In the genomic region with DNA sequence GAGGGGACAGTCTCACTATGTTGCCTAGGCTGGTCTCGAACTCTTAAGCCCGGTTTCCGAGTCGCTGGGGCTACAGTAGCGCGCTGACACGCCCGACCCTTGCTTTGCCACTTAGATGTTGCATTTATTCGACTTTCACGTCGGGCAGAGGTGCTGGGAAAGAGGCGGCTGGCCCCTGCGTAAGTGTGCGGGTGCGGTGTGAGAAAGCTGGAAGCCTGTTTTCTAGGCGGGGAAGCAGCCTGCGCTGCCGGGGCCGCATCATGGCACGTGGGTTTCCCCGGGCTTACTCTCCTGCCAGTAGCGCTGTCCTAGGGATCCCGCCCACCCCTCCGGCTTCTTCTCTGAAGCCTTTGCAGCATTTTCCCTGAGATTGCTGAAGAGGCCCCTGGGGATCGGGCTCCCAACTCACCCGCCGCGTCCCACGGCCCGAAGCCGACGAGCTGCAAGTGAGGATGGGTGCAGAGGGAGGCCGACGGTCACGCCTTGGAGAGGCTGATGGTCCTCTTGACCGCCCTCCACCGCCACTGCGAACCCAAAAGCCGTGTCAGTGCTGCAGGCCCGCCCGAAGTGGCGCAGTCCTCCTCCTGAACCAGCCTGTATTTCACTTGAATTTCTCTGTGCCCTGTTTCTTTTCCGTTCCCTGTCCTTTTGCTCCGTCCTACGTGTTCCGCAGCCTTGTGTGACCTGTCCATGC, we compare ENCODE assay signal across 8 cellular contexts. TPM values are rescaled to one million over a fixed set of nuclear protein-coding genes. Genes with fewer than 3 reads are reported as not detected.
DNase-seq lines count a peak whose midpoint lies in the region; ATAC-seq and TF ChIP-seq lines count a peak whose summit lies in the region.

No MANE protein-coding gene starts in this region.

- peaks cover 17% of the 10 kb centered on the region for H3K27me3 Mint-ChIP-seq in T-helper 17 cell
- no peaks in the 10 kb centered on the region for H3K27me3 Mint-ChIP-seq in stimulated activated naive CD8-positive, alpha-beta T cell treated with anti-CD3 and anti-CD28 coated beads, Interleukin-15, amount 100 ng/mL, for 72 hours

- no peaks in the 10 kb centered on the region for H3K9me3 Mint-ChIP-seq in stimulated activated naive CD8-positive, alpha-beta T cell treated with anti-CD3 and anti-CD28 coated beads, Interleukin-15, amount 100 ng/mL, for 72 hours

- no peak for TF ChIP-seq CTCF in coronary artery (IDR thresholded peaks at IDR 0.05)

- H3K27ac ChIP-seq in coronary artery: peak overlapping the region; percentile 67 to 77

- H3K9me3 ChIP-seq in T-helper 17 cell (ENCODE audit: control insufficient read depth, low read length, poor library complexity, severe bottlenecking): no peaks in the 10 kb centered on the region

- in situ Hi-C loops in Caki2 (cut with HindIII; ENCODE audit: low pct_unique_long_range_greater_than_20kb, low sequenced_read_pairs): no loop called here

- peak overlapping the region; percentile 98 for H3K4me3 Mint-ChIP-seq in T-helper 17 cell
- peak overlapping the region; percentile 84 to 100 for H3K4me3 Mint-ChIP-seq in stimulated activated naive CD8-positive, alpha-beta T cell treated with anti-CD3 and anti-CD28 coated beads, Interleukin-15, amount 100 ng/mL, for 72 hours

- peak overlapping the region; percentile 100 for H3K27ac Mint-ChIP-seq in T-helper 17 cell
- H3K27ac Mint-ChIP-seq in stimulated activated naive CD8-positive, alpha-beta T cell treated with anti-CD3 and anti-CD28 coated beads, Interleukin-15, amount 100 ng/mL, for 72 hours: peak overlapping the region; percentile 88 to 99

- DNase-seq in Caki2 (ENCODE audit: low read depth) (peak; percentile 83), T-helper 17 cell (peak; percentile 32 to 58 (median 46)), coronary artery (ENCODE audit: low spot score) (no peak), medulla oblongata (ENCODE audit: extremely low spot score) (peak; percentile 47), anterior cingulate cortex (lab: John Stamatoyannopoulos, UW) (no peak), inferior parietal cortex (ENCODE audit: extremely low spot score) (no peak)
- peak; percentile 75 to 80 for DNase-seq in stimulated activated naive CD8-positive, alpha-beta T cell treated with anti-CD3 and anti-CD28 coated beads, Interleukin-15, amount 100 ng/mL, for 72 hours

- peak overlapping the region; percentile 69 for H3K4me3 ChIP-seq in coronary artery

- ATAC-seq in HG02885 (IDR thresholded peaks at IDR 0.05; ENCODE audit: poor library complexity, unreplicated experiment): peak; percentile 14
- ATAC-seq in T-helper 17 cell: peak; percentile 26
- ATAC-seq in stimulated activated naive CD8-positive, alpha-beta T cell treated with anti-CD3 and anti-CD28 coated beads, Interleukin-15, amount 100 ng/mL, for 72 hours: peak; percentile 30

- peaks cover 3% of the 10 kb centered on the region for H3K36me3 Mint-ChIP-seq in T-helper 17 cell (ENCODE audit: low read depth)

- peaks cover 40% of the 10 kb centered on the region for H3K4me1 Mint-ChIP-seq in T-helper 17 cell
- peaks cover 50% of the 10 kb centered on the region for H3K4me1 Mint-ChIP-seq in stimulated activated naive CD8-positive, alpha-beta T cell treated with anti-CD3 and anti-CD28 coated beads, Interleukin-15, amount 100 ng/mL, for 72 hours

RNA-seq across cellular contexts. Expression of gene TRIM41, which starts 5.8 kb away (rescaled TPM):
- 17.9 and 32.2 TPM in 2 replicates for total RNA-seq in Caki2 (2014; rRNA removed; shearing (Covaris generic); ENCODE audit: low replicate concordance)
- 10 to 100 TPM; 23.4 to 29.6 TPM for total RNA-seq in T-helper 17 cell

RNA-seq across cellular contexts. Expression of gene TRIM7, which starts 12.3 kb away (rescaled TPM):
- 56.2 and 62.2 TPM in 2 replicates for total RNA-seq in Caki2 (2014; rRNA removed; shearing (Covaris generic); ENCODE audit: low replicate concordance)
- 1 to 10 TPM; 2.2 to 3.5 TPM for total RNA-seq in T-helper 17 cell

RNA-seq across cellular contexts. Expression of gene RACK1, which starts 26.4 kb away (rescaled TPM):
- total RNA-seq in Caki2 (2014; rRNA removed; shearing (Covaris generic); ENCODE audit: low replicate concordance): 4,377 and 4,541 TPM in 2 replicates
- total RNA-seq in T-helper 17 cell: 1,000 to 10,000 TPM; 2,138 to 2,163 TPM

RNA-seq across cellular contexts. Expression of gene TRIM52, which starts 43.7 kb away (rescaled TPM):
- total RNA-seq in Caki2 (2014; rRNA removed; shearing (Covaris generic); ENCODE audit: low replicate concordance): 1.3 and 12.9 TPM in 2 replicates
- 10 to 100 TPM; 32.2 to 34.6 TPM for total RNA-seq in T-helper 17 cell

Comparison
In these comparisons a context has a peak if more than half of its experiments do, and no peak if none do; other contexts are left out.
1. DNase-seq: peak in Caki2 (single experiment), T-helper 17 cell (3 of 3), medulla oblongata (single experiment) and stimulated activated naive CD8-positive, alpha-beta T cell treated with anti-CD3 and anti-CD28 coated beads, Interleukin-15, amount 100 ng/mL, for 72 hours (2 of 2); none in coronary artery (single experiment), anterior cingulate cortex (0 of 58) and inferior parietal cortex (single experiment).
2. RNA of gene TRIM7, which starts 12.3 kb away (total RNA-seq): 56.2 to 62.2 TPM in Caki2; 2.2 to 3.5 TPM in T-helper 17 cell; every median in the first group is over 10 times any median in the second.
3. Peak in every context shown above with its lines, with median percentiles within 50 percentile points of each other: ATAC-seq.